ENCODE assay signal across 7 cellular contexts in the genomic region with DNA sequence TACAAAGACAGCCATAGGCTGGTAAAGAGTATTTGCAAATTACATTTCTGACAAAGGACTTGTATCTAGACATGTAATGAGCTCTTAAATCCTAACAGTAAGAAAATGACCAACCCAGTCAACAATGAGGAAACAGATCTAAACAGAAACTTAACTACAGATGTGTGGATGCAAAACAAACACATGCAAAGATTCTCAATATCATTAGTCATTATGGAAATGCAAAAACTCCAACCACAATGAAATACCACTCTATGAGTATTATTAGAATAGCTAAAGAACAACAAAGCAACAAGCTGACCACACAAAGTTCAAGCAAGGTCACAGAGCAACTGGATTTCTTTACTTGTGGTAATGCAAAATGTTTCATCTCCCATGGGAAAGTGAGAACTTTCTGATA.
DNase-seq lines count a peak whose midpoint lies in the region; ATAC-seq, FAIRE-seq and TF ChIP-seq lines count a peak whose summit lies in the region.
"Not testable (repeated sequence)": the region's sequence is repeated elsewhere in the genome, so short reads cannot be mapped to it uniquely, and the experiment has no call there.

No MANE protein-coding gene starts in this region.

- not testable (repeated sequence) for H3K4me1 Mint-ChIP-seq in astrocyte (ENCODE audit: low read depth, unreplicated experiment)

- H3K9ac ChIP-seq in astrocyte (ENCODE audit: low read length) = not testable (repeated sequence)

- not testable (repeated sequence) for TF ChIP-seq CTCF in astrocyte (IDR thresholded peaks at IDR 0.05; ENCODE audit: insufficient read depth, low read depth, low read length); epithelial cell of esophagus (IDR thresholded peaks at IDR 0.05; ENCODE audit: insufficient read depth, low read depth, low read length, missing control alignments)

- not testable (repeated sequence) for H4K20me1 ChIP-seq in astrocyte (ENCODE audit: insufficient read depth, low read length)

- not testable (repeated sequence) for H3K27ac ChIP-seq in astrocyte (ENCODE audit: low read depth, low read length)

- H3K27ac Mint-ChIP-seq in astrocyte (ENCODE audit: unreplicated experiment) = not testable (repeated sequence)

- peak; percentile 84 for ATAC-seq in GM18870 (IDR thresholded peaks at IDR 0.05; ENCODE audit: unreplicated experiment)
- ATAC-seq in HG02870 (IDR thresholded peaks at IDR 0.05; ENCODE audit: unreplicated experiment) = peak; percentile 60
- ATAC-seq in HG03442 (IDR thresholded peaks at IDR 0.05; ENCODE audit: unreplicated experiment) = peak; percentile 72

- H3K36me3 ChIP-seq in astrocyte (ENCODE audit: insufficient read depth, low read length) = not testable (repeated sequence)

- H3K27me3 ChIP-seq in astrocyte (ENCODE audit: insufficient read depth, low read length) = not testable (repeated sequence)

- not testable (repeated sequence) for H2AFZ ChIP-seq in astrocyte (ENCODE audit: low read depth, low read length)

- not testable (repeated sequence) for H3K4me2 ChIP-seq in astrocyte (ENCODE audit: low read length)

- not testable (repeated sequence) for H3K4me3 ChIP-seq in astrocyte (ENCODE audit: insufficient read depth, low read depth, low read length); epithelial cell of esophagus (ENCODE audit: low read length)

- H3K27me3 Mint-ChIP-seq in astrocyte (ENCODE audit: low read depth, unreplicated experiment) = not testable (repeated sequence)

- H3K79me2 ChIP-seq in astrocyte (ENCODE audit: insufficient read depth, low read length) = not testable (repeated sequence)

- peak; percentile 5 for FAIRE-seq in astrocyte (lab: Jason Lieb, UNC)

- not testable (repeated sequence) for H3K9me3 ChIP-seq in astrocyte (ENCODE audit: insufficient read depth, low read depth, low read length)

- H3K36me3 Mint-ChIP-seq in astrocyte (ENCODE audit: low read depth, unreplicated experiment) = not testable (repeated sequence)

- H3K4me3 Mint-ChIP-seq in astrocyte (ENCODE audit: unreplicated experiment) = not testable (repeated sequence)

- H3K9me3 Mint-ChIP-seq in astrocyte (ENCODE audit: unreplicated experiment) = not testable (repeated sequence)

- not testable (repeated sequence) for H3K4me1 ChIP-seq in astrocyte (ENCODE audit: insufficient read depth, low read length)

- peak; percentile 1 for DNase-seq in Caki2 (ENCODE audit: low read depth)
- DNase-seq in astrocyte (ENCODE audit: low read depth) = not testable (repeated sequence)
- peak; percentile 0 for DNase-seq in epithelial cell of esophagus (ENCODE audit: low read depth)
- DNase-seq in kidney glomerular epithelial cell (lab: John Stamatoyannopoulos, UW) = peak; percentile 87

- in situ Hi-C loops in Caki2 (cut with HindIII; ENCODE audit: low pct_unique_long_range_greater_than_20kb, low sequenced_read_pairs) = not testable (repeated sequence)
